Comparison of ENCODE assay signal across 15 cellular contexts in the genomic region with DNA sequence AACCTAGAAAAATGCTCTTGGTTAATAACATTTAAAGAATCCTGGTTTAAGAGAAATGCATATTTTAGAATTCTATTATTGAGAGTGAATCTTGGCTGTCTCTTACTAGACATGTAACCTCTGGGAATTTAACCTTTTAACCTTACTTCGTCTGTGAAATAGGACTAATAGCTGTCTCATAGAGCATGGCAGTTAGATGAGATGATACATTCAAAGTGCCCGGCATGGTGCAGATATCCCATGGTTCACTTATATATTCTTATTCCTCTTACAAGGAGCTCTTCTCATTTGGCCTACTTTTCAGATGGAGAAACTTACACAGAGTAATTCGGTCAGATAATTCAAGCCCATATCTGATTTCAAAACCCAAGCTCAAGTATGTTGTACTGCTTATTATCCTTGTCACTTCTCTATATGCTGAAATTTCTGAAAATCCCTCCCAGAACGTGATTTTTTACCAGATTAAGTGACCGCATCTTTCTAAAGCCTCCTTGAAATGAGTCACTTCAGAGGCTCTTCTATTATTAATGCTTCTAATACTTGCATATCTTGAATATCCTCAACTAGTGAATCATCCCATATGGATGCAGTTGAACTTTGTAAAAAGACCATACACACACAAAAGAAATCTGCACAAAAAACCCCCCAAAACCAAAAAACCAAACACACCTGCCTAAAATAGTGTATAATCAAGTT. TPM values are rescaled to one million over a fixed set of nuclear protein-coding genes. Genes with fewer than 3 reads are reported as not detected.
DNase-seq lines count a peak whose midpoint lies in the region; ATAC-seq and TF ChIP-seq lines count a peak whose summit lies in the region.
"Had no signal": no experiment of that assay in that cellular context is flagged by ENCODE, and none has a peak within 500 bp of the region (broad histone marks: within the 10 kb centered on the region; RNA-seq: fewer than 3 reads in every experiment).

No MANE protein-coding gene starts in this region.

- H3K9me3 ChIP-seq in left ventricle myocardium inferior (replicated peaks): no peaks in the 10 kb centered on the region
- H3K9me3 ChIP-seq in adipocyte (ENCODE audit: control insufficient read depth, low read length): no peaks in the 10 kb centered on the region
- H3K9me3 ChIP-seq in hepatocyte (ENCODE audit: low read depth): no peaks in the 10 kb centered on the region
- H3K9me3 ChIP-seq: right atrium auricular region, SJSA1 had no signal

- H3K27ac ChIP-seq in left ventricle myocardium inferior (replicated peaks) (peak overlapping the region; percentile 1), hepatocyte (peak overlapping the region; percentile 29)
- H3K27ac ChIP-seq: right atrium auricular region, SJSA1 had no signal

- H3K4me1 ChIP-seq in left ventricle myocardium inferior (peaks cover 59% of the 10 kb centered on the region), adipocyte (ENCODE audit: control insufficient read depth, insufficient read depth, low read length) (peaks cover 50% of the 10 kb centered on the region), hepatocyte (ENCODE audit: insufficient read depth) (peaks cover 22% of the 10 kb centered on the region)

- DNase-seq in left ventricle myocardium inferior: no peak
- no peak for DNase-seq in Right ventricle myocardium inferior (ENCODE audit: missing footprints)
- peak; percentile 16 for DNase-seq in adipocyte (ENCODE audit: low read depth)
- no peak for DNase-seq in hepatocyte (ENCODE audit: low spot score)
- no peak for DNase-seq in HPDE6-E6E7 (ENCODE audit: extremely low spot score)
- no peak for DNase-seq in NCI-H526 treated with DMSO at 0.1 percent for 48 hours (lab: John Stamatoyannopoulos, UW)
- no peak for DNase-seq in NCI-H69 (lab: John Stamatoyannopoulos, UW)
- no peak for DNase-seq in UCSD-AML1 (lab: John Stamatoyannopoulos, UW; ENCODE audit: unreplicated experiment)
- DNase-seq: ACHN, activated gamma-delta T cell treated with Interleukin-2 at 50 U/mL for 16 hours, naive B cell, NCI-H1092 treated with DMSO at 0.1 percent for 48 hours, NCI-H2171 had no signal

- peaks cover 18% of the 10 kb centered on the region for H4K20me1 ChIP-seq in hepatocyte (ENCODE audit: insufficient read depth, poor library complexity, severe bottlenecking)

- no peak overlapping the region for H3K9ac ChIP-seq in adipocyte (ENCODE audit: low read length)

- ATAC-seq in Right ventricle myocardium inferior: no peak

- no peak overlapping the region for H3K4me3 ChIP-seq in left ventricle myocardium inferior
- no peak overlapping the region for H3K4me3 ChIP-seq in adipocyte (ENCODE audit: low read length)
- no peak overlapping the region for H3K4me3 ChIP-seq in hepatocyte
- H3K4me3 ChIP-seq: right atrium auricular region, SJSA1 had no signal

- H3K4me2 ChIP-seq in hepatocyte: no peak overlapping the region

- WGBS in hepatocyte (ENCODE audit: low lambda C conversion rate, missing lambda C conversion rate): 89% methylated on average over 5 of the region's 5 CpGs

- TF ChIP-seq CTCF in left ventricle myocardium inferior (IDR thresholded peaks at IDR 0.05; ENCODE audit: borderline replicate concordance) (no peak), hepatocyte (IDR thresholded peaks at IDR 0.05; ENCODE audit: poor library complexity) (no peak)

- no peaks in the 10 kb centered on the region for H3K27me3 ChIP-seq in left ventricle myocardium inferior (ENCODE audit: low read depth)
- no peaks in the 10 kb centered on the region for H3K27me3 ChIP-seq in adipocyte (replicated peaks; ENCODE audit: control insufficient read depth, insufficient read depth, low read length)
- H3K27me3 ChIP-seq in hepatocyte: no peaks in the 10 kb centered on the region
- H3K27me3 ChIP-seq: right atrium auricular region, SJSA1 had no signal

- no peak overlapping the region for H2AFZ ChIP-seq in hepatocyte

- H3K9me2 ChIP-seq in hepatocyte (replicated peaks; ENCODE audit: insufficient read depth): no peaks in the 10 kb centered on the region

- H3K36me3 ChIP-seq in left ventricle myocardium inferior: peaks cover 59% of the 10 kb centered on the region
- peaks cover 70% of the 10 kb centered on the region for H3K36me3 ChIP-seq in adipocyte (ENCODE audit: control insufficient read depth, insufficient read depth, low read length, severe bottlenecking)
- H3K36me3 ChIP-seq in hepatocyte (replicated peaks; ENCODE audit: insufficient read depth, low read depth): peaks cover 8% of the 10 kb centered on the region

- peaks cover 42% of the 10 kb centered on the region for H3K79me2 ChIP-seq in hepatocyte

- intact Hi-C loops in left ventricle myocardium inferior (cut with micrococcal nuclease): no loop called here
- intact Hi-C loops in Right ventricle myocardium inferior (cut with DNase I): no loop called here

RNA-seq across cellular contexts. Expression of a gene that starts 4.9 kb away (rescaled TPM):
- total RNA-seq in left ventricle myocardium inferior: 8.5 TPM
- 10.6 TPM for total RNA-seq in Right ventricle myocardium inferior
- total RNA-seq in hepatocyte: 43.6 and 43.7 TPM in 2 replicates
- 18.9 and 26.7 TPM in 2 replicates for polyA plus RNA-seq in hepatocyte

RNA-seq across cellular contexts. Expression of a gene that starts 55.5 kb away (rescaled TPM):
- total RNA-seq in left ventricle myocardium inferior (5.9 TPM), Right ventricle myocardium inferior (6.5 TPM), hepatocyte (25.2 and 25.8 TPM in 2 replicates)
- polyA plus RNA-seq in hepatocyte: 33.4 and 39.5 TPM in 2 replicates
